9 cellular contexts compared by ENCODE assay signal in the genomic region with DNA sequence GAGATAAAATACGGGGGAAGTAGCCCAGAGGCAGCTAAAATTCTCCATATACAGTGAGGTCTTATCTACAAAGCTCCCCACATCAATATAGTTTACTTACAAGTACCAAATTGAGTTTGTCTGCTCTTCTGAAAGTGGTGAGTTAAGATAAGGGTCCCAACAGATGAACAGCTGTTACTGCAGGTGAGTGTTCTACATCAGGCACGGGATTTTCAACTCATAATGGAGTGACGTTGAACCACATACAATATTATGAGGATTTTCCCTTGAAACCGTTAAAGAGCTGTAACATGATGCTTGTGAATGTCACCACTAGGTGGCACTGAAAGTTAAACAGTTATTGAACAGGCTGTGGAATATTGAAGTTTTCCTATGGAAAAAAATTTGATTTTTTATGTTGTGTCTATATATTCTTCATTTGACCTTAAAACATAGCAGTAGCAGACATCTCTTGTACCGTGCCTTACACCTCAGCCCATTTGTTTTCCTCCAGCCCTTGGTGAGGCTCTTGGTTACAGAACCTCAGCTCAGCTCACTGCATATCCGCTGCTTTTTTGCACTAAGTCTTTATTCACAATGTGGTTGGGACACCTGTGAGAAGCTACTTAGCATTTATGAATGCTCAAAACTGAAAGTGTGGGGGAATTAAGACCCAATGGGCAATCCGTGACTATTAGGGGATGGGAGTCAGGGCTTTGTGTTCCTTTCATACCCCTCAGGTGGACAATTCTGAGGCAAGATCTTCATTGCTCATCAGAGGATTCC. TPM values are rescaled to one million over a fixed set of nuclear protein-coding genes. Genes with fewer than 3 reads are reported as not detected.
DNase-seq lines count a peak whose midpoint lies in the region; ATAC-seq and TF ChIP-seq lines count a peak whose summit lies in the region.
"Had no signal": no experiment of that assay in that cellular context is flagged by ENCODE, and none has a peak within 500 bp of the region (broad histone marks: within the 10 kb centered on the region; RNA-seq: fewer than 3 reads in every experiment).

No MANE protein-coding gene starts in this region.

- TF ChIP-seq CTCF in OCI-LY1 (IDR thresholded peaks at IDR 0.05; ENCODE audit: low read length) (peak; percentile 94), lung (IDR thresholded peaks at IDR 0.05; ENCODE audit: control extremely low read depth, extremely low read depth) (peak; percentile 72), vagina (IDR thresholded peaks at IDR 0.05) (peak; percentile 53 to 79 (median 66))

- H3K79me2 ChIP-seq in OCI-LY1 (ENCODE audit: insufficient read depth, low read length): no peaks in the 10 kb centered on the region

- H3K27me3 ChIP-seq in OCI-LY1 (ENCODE audit: insufficient read depth, low read length) (no peaks in the 10 kb centered on the region), lung (ENCODE audit: control insufficient read depth, insufficient read depth) (no peaks in the 10 kb centered on the region), vagina (no peaks in the 10 kb centered on the region)

- TF ChIP-seq POLR2A in vagina (IDR thresholded peaks at IDR 0.05): no peak

- in situ Hi-C loops in ACHN (cut with HindIII; ENCODE audit: low pct_ligation_motif_present, low pct_unique_long_range_greater_than_20kb, low sequenced_read_pairs): no loop called here

- H3K4me2 ChIP-seq in OCI-LY1 (ENCODE audit: low read length): no peak overlapping the region

- H3K4me3 ChIP-seq in OCI-LY1 (ENCODE audit: low read depth, low read length, poor library complexity, severe bottlenecking) (no peak overlapping the region), lung (no peak overlapping the region), vagina (no peak overlapping the region)

- no peak overlapping the region for H2AFZ ChIP-seq in OCI-LY1 (ENCODE audit: low read length)

- intact Hi-C loops in vagina (cut with DNase I): loop anchor here (10.0 kb wide), 1 partner anchor 871 kb away; a partner anchor contains a TSS

- H4K20me1 ChIP-seq in OCI-LY1 (ENCODE audit: insufficient read depth, low read length): no peaks in the 10 kb centered on the region

- no peaks in the 10 kb centered on the region; the same call in 1 of the 2 replicates for H3K9me2 ChIP-seq in OCI-LY1 (ENCODE audit: low read depth, low read length)

- no peak overlapping the region for H3K9ac ChIP-seq in OCI-LY1 (ENCODE audit: low read length)

- H3K4me1 ChIP-seq in OCI-LY1 (ENCODE audit: insufficient read depth, low read length, severe bottlenecking) (no peaks in the 10 kb centered on the region), lung (ENCODE audit: control insufficient read depth in 2 of 2, insufficient read depth in 2 of 2, low read length in 2 of 2) (no peaks in the 10 kb centered on the region), vagina (no peaks in the 10 kb centered on the region)

- DNase-seq in ACHN (peak; percentile 73), ELR (ENCODE audit: low read depth) (peak; percentile 76), cerebellar cortex (ENCODE audit: low spot score) (peak; percentile 55), lung (ENCODE audit: low spot score) (no peak), vagina (ENCODE audit: extremely low spot score in 2 of 2) (no peak), ureter (ENCODE audit: low spot score) (no peak)

- H3K36me3 ChIP-seq in OCI-LY1 (ENCODE audit: insufficient read depth, low read length) (no peaks in the 10 kb centered on the region), lung (ENCODE audit: control insufficient read depth in 2 of 2, insufficient read depth in 2 of 2, low read length in 2 of 2) (no peaks in the 10 kb centered on the region), vagina (no peaks in the 10 kb centered on the region)

- H3F3A ChIP-seq in OCI-LY1 (ENCODE audit: insufficient read depth, low read length): no peaks in the 10 kb centered on the region

- no peak overlapping the region for H3K27ac ChIP-seq in OCI-LY1 (ENCODE audit: low read depth, low read length, poor library complexity, severe bottlenecking)
- H3K27ac ChIP-seq in lung (ENCODE audit: low read depth in 1 of 2, low read length in 1 of 2): no peak overlapping the region
- no peak overlapping the region for H3K27ac ChIP-seq in vagina

- WGBS in lung, 2 donors: 18 to 25% methylated on average over 7 of the region's 7 CpGs

- H3K9me3 ChIP-seq in OCI-LY1 (ENCODE audit: low read length) (no peaks in the 10 kb centered on the region), lung (ENCODE audit: control insufficient read depth in 2 of 2, insufficient read depth in 1 of 2, low read length in 1 of 2) (no peaks in the 10 kb centered on the region), vagina (no peaks in the 10 kb centered on the region)

- ATAC-seq in HG03354 (IDR thresholded peaks at IDR 0.05; ENCODE audit: poor library complexity, severe bottlenecking, unreplicated experiment) (peak; percentile 72), lung (ENCODE audit: insufficient read depth, low FRiP score) (peak; percentile 82)

RNA-seq across cellular contexts. Expression of a gene that starts 23.2 kb away (rescaled TPM):
- total RNA-seq in lung: 1 to 10 TPM; 3.5 to 3.7 TPM
- 1 to 10 TPM; 4.7 to 9.9 TPM for polyA plus RNA-seq in lung
- 0.49 TPM for total RNA-seq in vagina
- total RNA-seq in ureter: 1.7 TPM
- total RNA-seq: T-helper 2 cell treated with Interferon-gamma antibody and Interleukin-4, amounts not matched to agents 100 ng/mL and 5 ng/mL, for 36 hours had no signal

RNA-seq across cellular contexts. Expression of a gene that starts 50.3 kb away (rescaled TPM):
- under 1 TPM in 1 of 2 donors, not detected in 1; 0.15 TPM for total RNA-seq in lung
- polyA plus RNA-seq in lung: under 1 TPM; 0.15 to 0.87 TPM
- 2.2 TPM for total RNA-seq in vagina
- total RNA-seq in ureter: not detected

Comparison
In these comparisons a context has a peak if more than half of its experiments do, and no peak if none do; other contexts are left out.
1. DNase-seq: peak in ACHN (single experiment), ELR (single experiment) and cerebellar cortex (single experiment); none in lung (single experiment), vagina (0 of 2) and ureter (single experiment).
2. Peak in every context shown above with its lines, with median percentiles within 50 percentile points of each other: CTCF ChIP-seq.